In genomic region chr6:145529582-145529981, GRCh38 we compare ENCODE assay signal across 16 cellular contexts.
DNase-seq lines count a peak whose midpoint lies in the region; ATAC-seq and TF ChIP-seq lines count a peak whose summit lies in the region.
"Had no signal": no experiment of that assay in that cellular context is flagged by ENCODE, and none has a peak within 500 bp of the region (broad histone marks: within the 10 kb centered on the region; RNA-seq: fewer than 3 reads in every experiment).

No MANE protein-coding gene starts in this region.

- H3K4me1 ChIP-seq in endodermal cell (ENCODE audit: control insufficient read depth, insufficient read depth, low read length) (peaks cover 33% of the 10 kb centered on the region), sigmoid colon (no peaks in the 10 kb centered on the region)
- H3K4me1 ChIP-seq: SJCRH30 had no signal

- H3K9me3 ChIP-seq in endodermal cell (ENCODE audit: control insufficient read depth, low read length) (peaks cover 29% of the 10 kb centered on the region), sigmoid colon (peaks cover 0 to 3% (median 0%) of the 10 kb centered on the region in 4 donors)
- H3K9me3 ChIP-seq: SJCRH30 had no signal

- intact Hi-C loops in sigmoid colon (cut with DNase I) = no loop called here

- H3K4me3 Mint-ChIP-seq in endodermal cell = no peak overlapping the region
- H3K4me3 Mint-ChIP-seq: H9 had no signal

- no peak for TF ChIP-seq CTCF in LNCaP clone FGC (IDR thresholded peaks at IDR 0.05; ENCODE audit: control insufficient read depth, extremely low read depth, insufficient read depth)
- no peak for TF ChIP-seq CTCF in endodermal cell (conservative IDR thresholded peaks at IDR 0.05)
- no peak for TF ChIP-seq CTCF in sigmoid colon (IDR thresholded peaks at IDR 0.05)

- no peaks in the 10 kb centered on the region for H3K36me3 Mint-ChIP-seq in endodermal cell (ENCODE audit: low read depth)

- no peaks in the 10 kb centered on the region for H3K27me3 ChIP-seq in endodermal cell (ENCODE audit: control insufficient read depth, insufficient read depth, low read length, poor library complexity, severe bottlenecking)
- H3K27me3 ChIP-seq in sigmoid colon = no peaks in the 10 kb centered on the region
- H3K27me3 ChIP-seq: SJCRH30 had no signal

- ATAC-seq in HG02588 (IDR thresholded peaks at IDR 0.05; ENCODE audit: unreplicated experiment) = no peak

- H3K27ac Mint-ChIP-seq in endodermal cell = no peak overlapping the region

- DNase-seq in COLO829 (ENCODE audit: low spot score) (peak; percentile 32), LNCaP clone FGC (ENCODE audit: low read depth) (peak; percentile 22), NCI-H2196 treated with DMSO at 0.1 percent for 48 hours (lab: John Stamatoyannopoulos, UW; ENCODE audit: unreplicated experiment) (peak; percentile 57), endodermal cell (no peak), sigmoid colon (no peak)
- no peak for DNase-seq in stimulated activated CD4-positive, alpha-beta T cell treated with anti-CD3 and anti-CD28 coated beads, Interleukin-2, amount 100 ng/mL, for 48 hours
- DNase-seq in effector CD4-positive, alpha-beta T cell = no peak
- DNase-seq: COR-L47, DMS79, H9, KBM-7, NCI-H187, NCI-H2227 treated with DMSO at 0.1 percent for 48 hours had no signal

- 90% methylated on average over 2 of the region's 2 CpGs; no CpG with 5 or more reads in 1 of the 2 experiments for WGBS in endodermal cell (ENCODE audit: insufficient coverage in 1 of 2, insufficient read length in 1 of 2), 2 experiments
- WGBS in sigmoid colon, 2 donors = 28 to 66% methylated on average over 2 of the region's 2 CpGs

- peaks cover 19% of the 10 kb centered on the region for H3K4me1 Mint-ChIP-seq in endodermal cell

- TF ChIP-seq EP300 in sigmoid colon (IDR thresholded peaks at IDR 0.05) = no peak

- H3K27me3 Mint-ChIP-seq in endodermal cell (ENCODE audit: insufficient read depth) = peaks cover 61% of the 10 kb centered on the region

- H3K27ac ChIP-seq in endodermal cell (ENCODE audit: low read depth, low read length) (no peak overlapping the region), sigmoid colon (no peak overlapping the region)
- H3K27ac ChIP-seq: C4-2B, SJCRH30 had no signal

- peaks cover 7% of the 10 kb centered on the region for H3K9me3 Mint-ChIP-seq in endodermal cell

- H3K36me3 ChIP-seq in endodermal cell (ENCODE audit: control insufficient read depth, insufficient read depth, low read length) (no peaks in the 10 kb centered on the region), sigmoid colon (no peaks in the 10 kb centered on the region)
- H3K36me3 ChIP-seq: SJCRH30 had no signal

- no peak overlapping the region for H3K9ac ChIP-seq in endodermal cell (ENCODE audit: extremely low read depth, low read length, poor library complexity, severe bottlenecking)

- no peak for TF ChIP-seq POLR2A in sigmoid colon (IDR thresholded peaks at IDR 0.05)

- H3K4me3 ChIP-seq in LNCaP clone FGC (ENCODE audit: low read depth, low read length) (no peak overlapping the region), endodermal cell (ENCODE audit: low read length) (peak overlapping the region; percentile 26), sigmoid colon (no peak overlapping the region)
- H3K4me3 ChIP-seq: SJCRH30 had no signal

Comparison
In these comparisons a context has a peak if more than half of its experiments do, and no peak if none do; other contexts are left out.
1. DNase-seq: peak in COLO829 (single experiment), LNCaP clone FGC (single experiment) and NCI-H2196 treated with DMSO at 0.1 percent for 48 hours (single experiment); none in endodermal cell (single experiment), stimulated activated CD4-positive, alpha-beta T cell treated with anti-CD3 and anti-CD28 coated beads, Interleukin-2, amount 100 ng/mL, for 48 hours (0 of 2), sigmoid colon (single experiment) and effector CD4-positive, alpha-beta T cell (single experiment).